1 cellular context compared by ENCODE assay signal in the genomic region with DNA sequence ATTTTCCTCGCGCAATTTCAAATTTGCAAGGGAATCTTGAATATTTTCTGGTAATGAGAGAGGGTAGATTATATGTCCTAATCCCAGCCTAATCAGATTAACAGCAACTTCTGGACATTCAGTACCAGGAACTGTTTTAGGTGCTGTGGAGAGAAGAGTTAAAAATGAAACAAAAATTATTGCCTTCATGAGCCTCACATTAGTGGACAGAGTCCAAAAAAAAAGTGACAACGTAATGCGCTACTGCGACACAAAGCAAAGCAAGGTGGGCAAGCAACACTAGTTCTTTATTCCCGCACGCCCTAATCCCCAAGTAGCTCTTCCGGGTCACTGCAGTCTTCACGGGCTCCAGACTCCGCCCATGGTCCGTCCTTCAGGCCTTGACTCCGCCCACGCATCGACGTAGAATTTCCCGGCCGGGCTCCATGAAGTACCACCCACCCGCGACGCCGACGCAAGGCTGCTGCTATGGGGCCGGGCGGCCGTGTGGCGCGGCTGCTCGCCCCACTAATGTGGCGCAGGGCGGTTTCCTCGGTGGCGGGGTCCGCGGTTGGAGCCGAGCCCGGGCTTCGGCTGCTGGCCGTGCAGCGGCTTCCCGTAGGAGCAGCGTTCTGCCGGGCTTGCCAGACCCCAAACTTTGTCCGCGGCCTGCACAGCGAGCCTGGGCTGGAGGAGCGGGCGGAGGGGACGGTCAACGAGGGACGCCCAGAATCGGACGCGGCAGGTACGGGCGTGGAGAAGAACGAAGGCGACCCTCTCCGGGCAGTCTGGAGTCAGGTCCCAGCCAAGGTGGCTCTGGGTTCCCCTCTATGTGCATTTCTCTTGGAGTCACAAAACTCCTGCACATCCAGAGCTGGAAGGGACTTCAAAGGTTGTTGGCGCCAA.
TF ChIP-seq lines count a peak whose summit lies in the region.

Gene MALSU1, plus strand, starts transcription at position 455 of the 885 bp plus-strand sequence. Its CDS starts 14 bp downstream, at position 469.

TF ChIP-seq in HepG2, 621 proteins besides CTCF, POLR2A, EP300 and RAD21 (continued from another document and continues in another):
- TF ChIP-seq, protein P1, sequence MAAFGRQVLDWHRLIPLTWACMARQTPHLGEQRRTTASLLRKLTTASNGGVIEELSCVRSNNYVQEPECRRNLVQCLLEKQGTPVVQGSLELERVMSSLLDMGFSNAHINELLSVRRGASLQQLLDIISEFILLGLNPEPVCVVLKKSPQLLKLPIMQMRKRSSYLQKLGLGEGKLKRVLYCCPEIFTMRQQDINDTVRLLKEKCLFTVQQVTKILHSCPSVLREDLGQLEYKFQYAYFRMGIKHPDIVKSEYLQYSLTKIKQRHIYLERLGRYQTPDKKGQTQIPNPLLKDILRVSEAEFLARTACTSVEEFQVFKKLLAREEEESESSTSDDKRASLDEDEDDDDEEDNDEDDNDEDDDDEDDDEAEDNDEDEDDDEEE (CRISPR knock-in tag; IDR thresholded peaks at IDR 0.05), result no peak
- TF ChIP-seq, protein P2, sequence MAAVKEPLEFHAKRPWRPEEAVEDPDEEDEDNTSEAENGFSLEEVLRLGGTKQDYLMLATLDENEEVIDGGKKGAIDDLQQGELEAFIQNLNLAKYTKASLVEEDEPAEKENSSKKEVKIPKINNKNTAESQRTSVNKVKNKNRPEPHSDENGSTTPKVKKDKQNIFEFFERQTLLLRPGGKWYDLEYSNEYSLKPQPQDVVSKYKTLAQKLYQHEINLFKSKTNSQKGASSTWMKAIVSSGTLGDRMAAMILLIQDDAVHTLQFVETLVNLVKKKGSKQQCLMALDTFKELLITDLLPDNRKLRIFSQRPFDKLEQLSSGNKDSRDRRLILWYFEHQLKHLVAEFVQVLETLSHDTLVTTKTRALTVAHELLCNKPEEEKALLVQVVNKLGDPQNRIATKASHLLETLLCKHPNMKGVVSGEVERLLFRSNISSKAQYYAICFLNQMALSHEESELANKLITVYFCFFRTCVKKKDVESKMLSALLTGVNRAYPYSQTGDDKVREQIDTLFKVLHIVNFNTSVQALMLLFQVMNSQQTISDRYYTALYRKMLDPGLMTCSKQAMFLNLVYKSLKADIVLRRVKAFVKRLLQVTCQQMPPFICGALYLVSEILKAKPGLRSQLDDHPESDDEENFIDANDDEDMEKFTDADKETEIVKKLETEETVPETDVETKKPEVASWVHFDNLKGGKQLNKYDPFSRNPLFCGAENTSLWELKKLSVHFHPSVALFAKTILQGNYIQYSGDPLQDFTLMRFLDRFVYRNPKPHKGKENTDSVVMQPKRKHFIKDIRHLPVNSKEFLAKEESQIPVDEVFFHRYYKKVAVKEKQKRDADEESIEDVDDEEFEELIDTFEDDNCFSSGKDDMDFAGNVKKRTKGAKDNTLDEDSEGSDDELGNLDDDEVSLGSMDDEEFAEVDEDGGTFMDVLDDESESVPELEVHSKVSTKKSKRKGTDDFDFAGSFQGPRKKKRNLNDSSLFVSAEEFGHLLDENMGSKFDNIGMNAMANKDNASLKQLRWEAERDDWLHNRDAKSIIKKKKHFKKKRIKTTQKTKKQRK (IDR thresholded peaks at IDR 0.05; ENCODE audit: low read length), result no peak
- TF ChIP-seq, protein P3, sequence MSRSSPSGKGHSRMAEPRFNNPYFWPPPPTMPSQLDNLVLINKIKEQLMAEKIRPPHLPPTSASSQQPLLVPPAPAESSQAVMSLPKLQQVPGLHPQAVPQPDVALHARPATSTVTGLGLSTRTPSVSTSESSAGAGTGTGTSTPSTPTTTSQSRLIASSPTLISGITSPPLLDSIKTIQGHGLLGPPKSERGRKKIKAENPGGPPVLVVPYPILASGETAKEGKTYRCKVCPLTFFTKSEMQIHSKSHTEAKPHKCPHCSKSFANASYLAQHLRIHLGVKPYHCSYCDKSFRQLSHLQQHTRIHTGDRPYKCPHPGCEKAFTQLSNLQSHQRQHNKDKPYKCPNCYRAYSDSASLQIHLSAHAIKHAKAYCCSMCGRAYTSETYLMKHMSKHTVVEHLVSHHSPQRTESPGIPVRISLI (CRISPR knock-in tag; IDR thresholded peaks at IDR 0.05; ENCODE audit: borderline replicate concordance), result peak; percentile 74; the same call in 1 of the 2 replicates
- TF ChIP-seq FOXJ3 (CRISPR knock-in tag; IDR thresholded peaks at IDR 0.05; ENCODE audit: borderline replicate concordance), result no peak
- TF ChIP-seq GABPA (IDR thresholded peaks at IDR 0.05; ENCODE audit: low read depth, low read length), result peak; percentile 64
- peak; percentile 94 for TF ChIP-seq GABPA (CRISPR knock-in tag; IDR thresholded peaks at IDR 0.05; ENCODE audit: low read depth)
- TF ChIP-seq, protein P4, sequence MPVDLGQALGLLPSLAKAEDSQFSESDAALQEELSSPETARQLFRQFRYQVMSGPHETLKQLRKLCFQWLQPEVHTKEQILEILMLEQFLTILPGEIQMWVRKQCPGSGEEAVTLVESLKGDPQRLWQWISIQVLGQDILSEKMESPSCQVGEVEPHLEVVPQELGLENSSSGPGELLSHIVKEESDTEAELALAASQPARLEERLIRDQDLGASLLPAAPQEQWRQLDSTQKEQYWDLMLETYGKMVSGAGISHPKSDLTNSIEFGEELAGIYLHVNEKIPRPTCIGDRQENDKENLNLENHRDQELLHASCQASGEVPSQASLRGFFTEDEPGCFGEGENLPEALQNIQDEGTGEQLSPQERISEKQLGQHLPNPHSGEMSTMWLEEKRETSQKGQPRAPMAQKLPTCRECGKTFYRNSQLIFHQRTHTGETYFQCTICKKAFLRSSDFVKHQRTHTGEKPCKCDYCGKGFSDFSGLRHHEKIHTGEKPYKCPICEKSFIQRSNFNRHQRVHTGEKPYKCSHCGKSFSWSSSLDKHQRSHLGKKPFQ (CRISPR knock-in tag; IDR thresholded peaks at IDR 0.05; ENCODE audit: insufficient replicate concordance), result peak; percentile 83
- no peak for TF ChIP-seq TBL1XR1 (IDR thresholded peaks at IDR 0.05; ENCODE audit: borderline replicate concordance, low read length, partially characterized antibody)
- 0 out of 2 replicates have a peak, but pooled peaks have one; percentile 33 for TF ChIP-seq ZNF224 (CRISPR knock-in tag; IDR thresholded peaks at IDR 0.05)
- TF ChIP-seq ATAD3A (CRISPR knock-in tag; IDR thresholded peaks at IDR 0.05), result no peak
- TF ChIP-seq FOXO1 (CRISPR knock-in tag; IDR thresholded peaks at IDR 0.05), result peak; percentile 51; the same call in 1 of the 2 replicates
- TF ChIP-seq HNF4A (CRISPR knock-in tag; IDR thresholded peaks at IDR 0.05), result peak; percentile 36; the same call in 1 of the 2 replicates
- TF ChIP-seq IRF1 (CRISPR knock-in tag; IDR thresholded peaks at IDR 0.05; ENCODE audit: low read depth), result peak; percentile 68; the same call in 1 of the 2 replicates
- TF ChIP-seq ZNF296 (CRISPR knock-in tag; conservative IDR thresholded peaks at IDR 0.05), result no peak
- TF ChIP-seq U2AF1 (optimal IDR thresholded peaks at IDR 0.05; ENCODE audit: low read depth, low read length), result no peak
- no peak for TF ChIP-seq ZFAT (CRISPR knock-in tag; conservative IDR thresholded peaks at IDR 0.05)
- no peak for TF ChIP-seq ZNF20 (CRISPR knock-in tag; IDR thresholded peaks at IDR 0.05)
- TF ChIP-seq MBD4 (IDR thresholded peaks at IDR 0.05; ENCODE audit: borderline replicate concordance, low read length), result no peak
- TF ChIP-seq ZNF326 (CRISPR knock-in tag; IDR thresholded peaks at IDR 0.05; ENCODE audit: borderline replicate concordance), result no peak
- TF ChIP-seq AKNA (CRISPR knock-in tag; IDR thresholded peaks at IDR 0.05; ENCODE audit: borderline replicate concordance), result no peak
- TF ChIP-seq BCLAF1 (IDR thresholded peaks at IDR 0.05), result no peak
- TF ChIP-seq ZKSCAN5 (CRISPR knock-in tag; IDR thresholded peaks at IDR 0.05), result no peak
- TF ChIP-seq, protein P5, sequence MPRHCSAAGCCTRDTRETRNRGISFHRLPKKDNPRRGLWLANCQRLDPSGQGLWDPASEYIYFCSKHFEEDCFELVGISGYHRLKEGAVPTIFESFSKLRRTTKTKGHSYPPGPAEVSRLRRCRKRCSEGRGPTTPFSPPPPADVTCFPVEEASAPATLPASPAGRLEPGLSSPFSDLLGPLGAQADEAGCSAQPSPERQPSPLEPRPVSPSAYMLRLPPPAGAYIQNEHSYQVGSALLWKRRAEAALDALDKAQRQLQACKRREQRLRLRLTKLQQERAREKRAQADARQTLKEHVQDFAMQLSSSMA (CRISPR knock-in tag; IDR thresholded peaks at IDR 0.05), result 0 out of 2 replicates have a peak, but pooled peaks have one; percentile 48
- peak; percentile 68; the same call in 1 of the 2 replicates for TF ChIP-seq ZNF558 (CRISPR knock-in tag; IDR thresholded peaks at IDR 0.05; ENCODE audit: borderline replicate concordance)
- no peak for TF ChIP-seq ZNF569 (CRISPR knock-in tag; IDR thresholded peaks at IDR 0.05; ENCODE audit: borderline replicate concordance)
- no peak for TF ChIP-seq RFX3 (CRISPR knock-in tag; IDR thresholded peaks at IDR 0.05)
- no peak for TF ChIP-seq TEAD2 (CRISPR knock-in tag; IDR thresholded peaks at IDR 0.05)
- TF ChIP-seq NR0B2 (CRISPR knock-in tag; IDR thresholded peaks at IDR 0.05), result no peak
- no peak for TF ChIP-seq HMGA1 (CRISPR knock-in tag; conservative IDR thresholded peaks at IDR 0.05)
- no peak for TF ChIP-seq ATM (IDR thresholded peaks at IDR 0.05; ENCODE audit: borderline replicate concordance)
- no peak for TF ChIP-seq ZNF597 (CRISPR knock-in tag; IDR thresholded peaks at IDR 0.05)
- no peak for TF ChIP-seq SSRP1 (CRISPR knock-in tag; IDR thresholded peaks at IDR 0.05)
- TF ChIP-seq SIX4 (CRISPR knock-in tag; IDR thresholded peaks at IDR 0.05), result no peak
- no peak for TF ChIP-seq WIZ (CRISPR knock-in tag; IDR thresholded peaks at IDR 0.05)
